Comparison of ENCODE assay signal across 20 cellular contexts in the genomic region with DNA sequence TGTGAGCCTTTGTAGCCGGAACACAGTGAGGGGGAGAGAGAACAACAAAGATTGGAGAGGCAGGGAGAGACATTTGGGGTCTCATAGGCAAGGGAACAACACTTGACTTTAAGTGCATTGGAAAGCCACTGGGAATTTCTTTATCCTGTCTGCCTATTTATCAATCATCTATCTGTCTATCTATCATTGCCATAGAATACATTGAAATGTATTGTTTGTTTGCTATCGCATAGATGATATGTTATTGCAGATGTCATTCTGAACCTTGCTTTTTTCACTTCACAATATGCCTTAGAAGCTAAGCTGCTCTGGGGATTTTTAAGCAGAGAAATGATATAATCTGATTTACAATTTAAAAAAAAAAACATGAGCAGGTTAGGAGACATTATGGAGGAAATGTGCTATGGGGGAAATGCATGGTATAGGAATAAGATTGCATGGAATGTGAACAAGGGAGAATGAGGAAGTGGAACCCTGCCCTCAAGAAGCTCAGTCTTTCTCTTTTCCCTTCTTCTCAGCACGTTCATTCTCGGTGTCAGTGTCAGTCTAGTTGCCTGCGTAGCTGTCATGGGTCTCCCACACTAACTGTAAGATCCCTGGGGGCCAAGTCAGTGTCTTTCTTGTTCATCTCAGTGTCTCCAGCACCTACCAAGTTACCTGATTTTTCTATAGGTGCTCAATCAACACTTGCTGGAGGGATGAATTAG.
"Had no signal": no experiment of that assay in that cellular context is flagged by ENCODE, and none has a peak within 500 bp of the region (broad histone marks: within the 10 kb centered on the region; RNA-seq: fewer than 3 reads in every experiment).

No MANE protein-coding gene starts in this region.

- H3K9me3 Mint-ChIP-seq: nephron progenitor cell, type B pancreatic cell had no signal

- DNase-seq: cortex of kidney; dorsolateral prefrontal cortex; effector CD8-positive, alpha-beta T cell; heart left ventricle; hippocampal formation; naive thymus-derived CD4-positive, alpha-beta T cell; nephron progenitor cell; psoas muscle; retina; right lobe of liver; stimulated activated CD4-positive, alpha-beta T cell treated with anti-CD3 and anti-CD28 coated beads, Interleukin-15, amount 100 ng/mL, for 24 hours; stimulated activated CD4-positive, alpha-beta T cell treated with anti-CD3 and anti-CD28 coated beads, Interleukin-1b, Interleukin-23, amount 100 ng/mL, for 48 hours; stimulated activated CD4-positive, alpha-beta T cell treated with anti-CD3 and anti-CD28 coated beads, Interleukin-4, amount 100 ng/mL, for 4 hours; stimulated activated naive CD4-positive, alpha-beta T cell; stomach; substantia nigra; uterus had no signal

- H3K4me3 Mint-ChIP-seq: naive thymus-derived CD4-positive, alpha-beta T cell; nephron progenitor cell; type B pancreatic cell had no signal

- ATAC-seq: heart left ventricle; naive thymus-derived CD4-positive, alpha-beta T cell; psoas muscle; right lobe of liver had no signal

- H3K27ac ChIP-seq: dorsolateral prefrontal cortex, heart left ventricle, neutrophil, psoas muscle, right lobe of liver, stomach, uterus had no signal

- H3K27ac Mint-ChIP-seq: naive thymus-derived CD4-positive, alpha-beta T cell; nephron progenitor cell; type B pancreatic cell had no signal

- H3K36me3 Mint-ChIP-seq: naive thymus-derived CD4-positive, alpha-beta T cell; type B pancreatic cell had no signal

- H3K4me1 ChIP-seq: heart left ventricle, psoas muscle, right lobe of liver, uterus had no signal

- H3K36me3 ChIP-seq: heart left ventricle, neutrophil, right lobe of liver, stomach, uterus had no signal

- H3K27me3 ChIP-seq: heart left ventricle, neutrophil, right lobe of liver, stomach, uterus had no signal

- H3K9me3 ChIP-seq: heart left ventricle, neutrophil, psoas muscle, right lobe of liver, stomach, uterus had no signal

- H3K4me1 Mint-ChIP-seq: naive thymus-derived CD4-positive, alpha-beta T cell had no signal

- H3K4me3 ChIP-seq: dorsolateral prefrontal cortex, heart left ventricle, psoas muscle, right lobe of liver, stomach, uterus had no signal

- FAIRE-seq: frontal cortex had no signal
